Comparison of ENCODE assay signal across 9 cellular contexts in the genomic region with DNA sequence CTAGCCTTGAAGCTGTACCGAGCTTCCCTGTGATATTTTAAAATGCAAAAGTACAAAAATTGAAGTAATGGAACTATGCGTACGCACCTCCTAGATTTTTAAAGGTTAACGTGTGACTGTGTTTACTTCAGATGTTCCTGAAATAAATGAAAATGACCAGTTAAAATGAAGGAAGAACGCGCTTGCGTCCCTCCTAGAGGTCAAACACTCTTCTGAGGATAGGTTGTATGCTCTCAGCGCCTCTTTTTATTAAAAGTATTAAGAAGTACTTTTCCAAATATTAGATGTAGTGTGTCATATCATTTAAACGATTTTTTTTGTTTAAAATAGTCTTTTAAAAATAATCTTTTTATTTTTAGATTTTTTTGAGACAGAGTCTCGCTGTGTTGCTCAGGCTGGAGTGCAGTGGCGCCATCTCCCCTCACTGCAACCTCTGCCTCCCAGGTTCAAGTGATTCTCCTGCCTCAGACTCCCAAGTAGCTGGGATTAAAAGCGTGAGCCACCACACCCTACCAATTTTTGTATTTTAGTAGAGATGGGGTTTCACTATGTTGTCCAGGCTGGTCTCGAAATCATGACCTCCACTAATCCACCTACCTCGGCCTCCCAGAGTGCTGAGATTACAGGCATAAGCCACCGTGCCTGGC. TPM values are rescaled to one million over a fixed set of nuclear protein-coding genes. Genes with fewer than 3 reads are reported as not detected.
A peak's percentile ranks its signal among the peaks of the same experiment; 100 is the strongest.
DNase-seq lines count a peak whose midpoint lies in the region; ATAC-seq, FAIRE-seq and TF ChIP-seq lines count a peak whose summit lies in the region.
"Had no signal": no experiment of that assay in that cellular context is flagged by ENCODE, and none has a peak within 500 bp of the region (broad histone marks: within the 10 kb centered on the region; RNA-seq: fewer than 3 reads in every experiment).

No MANE protein-coding gene starts in this region.

- H3K79me2 ChIP-seq in PC-9 (ENCODE audit: low read depth) (no peaks in the 10 kb centered on the region), endothelial cell of umbilical vein (ENCODE audit: control insufficient read depth, insufficient read depth, low read length) (no peaks in the 10 kb centered on the region), osteoblast (ENCODE audit: insufficient read depth, low read length) (no peaks in the 10 kb centered on the region)

- FAIRE-seq in endothelial cell of umbilical vein (lab: Jason Lieb, UNC) = peak; percentile 37
- FAIRE-seq: endometrium had no signal

- H3K27ac Mint-ChIP-seq in activated CD4-positive, alpha-beta T cell treated with anti-CD3 and anti-CD28 coated beads for 36 hours = peak overlapping the region; percentile 95

- peak overlapping the region; percentile 95 for H3K9ac ChIP-seq in endothelial cell of umbilical vein (replicated peaks; ENCODE audit: extremely low read depth, insufficient read depth, low read length)

- peak overlapping the region; percentile 97 for H2AFZ ChIP-seq in PC-9
- H2AFZ ChIP-seq in endothelial cell of umbilical vein (ENCODE audit: low read depth, low read length) = peak overlapping the region; percentile 98
- peak overlapping the region; percentile 93 for H2AFZ ChIP-seq in osteoblast (ENCODE audit: low read length)

- TF ChIP-seq POLR2A in endothelial cell of umbilical vein (IDR thresholded peaks at IDR 0.05; ENCODE audit: low read depth, low read length) = no peak

- H3K4me2 ChIP-seq in PC-9 (peak overlapping the region; percentile 82), endothelial cell of umbilical vein (ENCODE audit: insufficient read depth, low read length) (peak overlapping the region; percentile 80), osteoblast (ENCODE audit: insufficient read depth, low read length) (peak overlapping the region; percentile 100)

- no peak for TF ChIP-seq CTCF in PC-9 (conservative IDR thresholded peaks at IDR 0.05)
- TF ChIP-seq CTCF in endothelial cell of umbilical vein (IDR thresholded peaks at IDR 0.05; ENCODE audit: extremely low read depth in 1 of 2, insufficient read depth in 1 of 2, low read depth in 1 of 2, low read length in 2 of 2) = no peak
- no peak for TF ChIP-seq CTCF in osteoblast (IDR thresholded peaks at IDR 0.05; ENCODE audit: extremely low read depth, low read depth, low read length)

- no peaks in the 10 kb centered on the region for H3K27me3 ChIP-seq in PC-9 (ENCODE audit: insufficient read depth, low read depth)
- H3K27me3 ChIP-seq in endothelial cell of umbilical vein (ENCODE audit: control insufficient read depth in 2 of 2, insufficient read depth in 2 of 2, low read length in 2 of 2) = no peaks in the 10 kb centered on the region
- no peaks in the 10 kb centered on the region for H3K27me3 ChIP-seq in osteoblast (ENCODE audit: insufficient read depth, low read length)

- H3K9me3 ChIP-seq in PC-9 (ENCODE audit: insufficient read depth, low read depth) = no peaks in the 10 kb centered on the region
- H3K9me3 ChIP-seq in endothelial cell of umbilical vein (replicated peaks; ENCODE audit: control insufficient read depth, insufficient read depth, low read length) = no peaks in the 10 kb centered on the region
- H3K9me3 ChIP-seq in osteoblast (ENCODE audit: low read depth, low read length) = no peaks in the 10 kb centered on the region

- H3K27ac ChIP-seq in PC-9 (peak overlapping the region; percentile 76; the same call in 1 of the 2 replicates), endothelial cell of umbilical vein (ENCODE audit: insufficient read depth, low read depth, low read length) (peak overlapping the region; percentile 82), osteoblast (ENCODE audit: low read depth, low read length) (peak overlapping the region; percentile 86)

- H3K4me3 ChIP-seq in PC-9 (peak overlapping the region; percentile 83), endothelial cell of umbilical vein (replicated peaks in 1 of 3; ENCODE audit: insufficient read depth in 1 of 3, low read depth in 1 of 3, low read length in 3 of 3) (peak overlapping the region; percentile 42 to 82 (median 81)), osteoblast (ENCODE audit: insufficient read depth, low read length) (peak overlapping the region; percentile 79)

- POLR2A ChIA-PET in activated CD4-positive, alpha-beta T cell treated with anti-CD3 and anti-CD28 coated beads for 36 hours (lab: Charles Lee) = interaction anchor here (0.9 to 3.3 kb wide), 8 partner anchors 17 to 52 kb away, joined by 3 to 30 read pairs (median 5); partner anchors contain the start of gene TRIM38
- POLR2A ChIA-PET in PC-9 (lab: Charles Lee; ENCODE audit: unreplicated experiment) (interaction anchor here (0.6 to 2.8 kb wide), 10 partner anchors 10 to 1274 kb away, joined by 3 to 63 read pairs (median 6); a partner anchor contains a TSS), endothelial cell of umbilical vein (lab: Charles Lee) (interaction anchor here (1.3 to 2.0 kb wide), 3 partner anchors 24 to 30 kb away, joined by 4 to 29 read pairs (median 12); partner anchors contain the start of gene TRIM38)

- H3K9me2 ChIP-seq in PC-9 (ENCODE audit: insufficient read depth) = no peaks in the 10 kb centered on the region

- TSS peak; percentile 26 for BruUV-seq in PC-9 (replicated peaks; lab: Mats Ljungman, UMichigan)
- no TSS peak for BruUV-seq in endothelial cell of umbilical vein (replicated peaks; lab: Mats Ljungman, UMichigan)

- peaks cover 10% of the 10 kb centered on the region; the same call in 1 of the 2 replicates for H3K4me1 ChIP-seq in PC-9 (replicated peaks; ENCODE audit: insufficient read depth)
- peaks cover 13% of the 10 kb centered on the region for H3K4me1 ChIP-seq in endothelial cell of umbilical vein (ENCODE audit: control insufficient read depth, extremely low read depth, insufficient read depth, low read length)
- H3K4me1 ChIP-seq in osteoblast (ENCODE audit: insufficient read depth, low read length) = peaks cover 3% of the 10 kb centered on the region

- H3K27me3 Mint-ChIP-seq in activated CD4-positive, alpha-beta T cell treated with anti-CD3 and anti-CD28 coated beads for 36 hours = no peaks in the 10 kb centered on the region

- H3K9me1 ChIP-seq in endothelial cell of umbilical vein (replicated peaks; ENCODE audit: control insufficient read depth, extremely low read depth, insufficient read depth, low read length) = no peaks in the 10 kb centered on the region

- ATAC-seq in activated CD4-positive, alpha-beta T cell treated with anti-CD3 and anti-CD28 coated beads for 36 hours = no peak
- no peak for ATAC-seq in HG02981 (IDR thresholded peaks at IDR 0.05; ENCODE audit: unreplicated experiment)

- no peaks in the 10 kb centered on the region for H3K9me3 Mint-ChIP-seq in activated CD4-positive, alpha-beta T cell treated with anti-CD3 and anti-CD28 coated beads for 36 hours (ENCODE audit: low read depth)

- dilution Hi-C loops in endothelial cell of umbilical vein (cut with MboI; ENCODE audit: extremely low pct_ligation_motif_present, low sequenced_read_pairs) = no loop called here

- no peaks in the 10 kb centered on the region for H3K36me3 ChIP-seq in PC-9 (ENCODE audit: low read depth)
- H3K36me3 ChIP-seq in endothelial cell of umbilical vein (ENCODE audit: control insufficient read depth in 2 of 2, extremely low read depth in 1 of 2, insufficient read depth in 2 of 2, low read length in 2 of 2) = peaks cover 0 to under 1% of the 10 kb centered on the region in 2 experiments
- peaks cover under 1% of the 10 kb centered on the region for H3K36me3 ChIP-seq in osteoblast (ENCODE audit: insufficient read depth, low read length)

- intact Hi-C loops in activated CD4-positive, alpha-beta T cell treated with anti-CD3 and anti-CD28 coated beads for 36 hours (cut with DNase I, micrococcal nuclease) = loop anchor here (2.0 to 10.0 kb wide), 3 partner anchors 62 to 718 kb away; partner anchors contain the start of gene CARMIL1 (in 1 of the 2)
- intact Hi-C loops in PC-9 (cut with micrococcal nuclease; ENCODE audit: unreplicated experiment) (loop anchor here (2.0 kb wide), 2 partner anchors 28 to 62 kb away; a partner anchor contains a TSS), endothelial cell of umbilical vein (cut with micrococcal nuclease) (loop anchor here (2.0 to 10.0 kb wide), 3 partner anchors 101 to 1268 kb away; no protein-coding TSS in a partner anchor)

- H3K4me3 Mint-ChIP-seq in activated CD4-positive, alpha-beta T cell treated with anti-CD3 and anti-CD28 coated beads for 36 hours = peak overlapping the region; percentile 82

- peaks cover 21% of the 10 kb centered on the region for H3F3A ChIP-seq in PC-9 (ENCODE audit: insufficient read depth, low read depth)

- DNase-seq in activated CD4-positive, alpha-beta T cell treated with anti-CD3 and anti-CD28 coated beads for 36 hours = peak; percentile 12
- no peak for DNase-seq in activated CD4-positive, alpha-beta T cell treated with anti-CD3 and anti-CD28 coated beads, Interleukin-2, amount 50 U/mL, for 4 hours
- DNase-seq in PC-9 (no peak), endothelial cell of umbilical vein (ENCODE audit: low read depth, low spot score) (no peak), osteoblast (ENCODE audit: insufficient read length, low spot score, missing footprints) (no peak), NOMO-1 treated with DMSO at 0.1 percent for 48 hours (lab: John Stamatoyannopoulos, UW; ENCODE audit: unreplicated experiment) (no peak), KG1 (lab: John Stamatoyannopoulos, UW) (no peak)

- peaks cover 27% of the 10 kb centered on the region for H3K4me1 Mint-ChIP-seq in activated CD4-positive, alpha-beta T cell treated with anti-CD3 and anti-CD28 coated beads for 36 hours

- peaks cover 5% of the 10 kb centered on the region for H3K36me3 Mint-ChIP-seq in activated CD4-positive, alpha-beta T cell treated with anti-CD3 and anti-CD28 coated beads for 36 hours (ENCODE audit: low read depth)

- CTCF ChIA-PET in activated CD4-positive, alpha-beta T cell treated with anti-CD3 and anti-CD28 coated beads for 36 hours (lab: Charles Lee) = interaction anchor here (0.5 to 4.2 kb wide), 29 partner anchors 10 to 1769 kb away, joined by 3 to 48 read pairs (median 5); partner anchors contain the start of gene TRIM38
- CTCF ChIA-PET in PC-9 (lab: Charles Lee) (interaction anchor here (0.8 to 1.8 kb wide), 9 partner anchors 10 to 33 kb away, joined by 3 to 7 read pairs (median 3); partner anchors contain the start of gene TRIM38), endothelial cell of umbilical vein (lab: Charles Lee) (interaction anchor here (0.7 to 3.6 kb wide), 28 partner anchors 8 to 1802 kb away, joined by 3 to 31 read pairs (median 5); partner anchors contain the start of gene TRIM38)

- H4K20me1 ChIP-seq in PC-9 (ENCODE audit: insufficient read depth) (no peaks in the 10 kb centered on the region), endothelial cell of umbilical vein (replicated peaks; ENCODE audit: control insufficient read depth, extremely low read depth, insufficient read depth, low read length) (no peaks in the 10 kb centered on the region), osteoblast (ENCODE audit: insufficient read depth, low read length) (no peaks in the 10 kb centered on the region)

RNA-seq across cellular contexts. Expression of gene TRIM38, which starts 30.6 kb away (rescaled TPM):
- 10 to 100 TPM; 24.9 TPM for total RNA-seq in activated CD4-positive, alpha-beta T cell treated with anti-CD3 and anti-CD28 coated beads for 36 hours
- total RNA-seq in PC-9 (2021) = 23.6 and 31.3 TPM in 2 replicates
- total RNA-seq in endothelial cell of umbilical vein = 13.2 and 13.7 TPM in 2 replicates
- polyA plus RNA-seq in endothelial cell of umbilical vein = 4.6 and 5.1 TPM in 2 replicates
- 4.9 and 5.2 TPM in 2 replicates for polyA plus RNA-seq in endothelial cell of umbilical vein (2011; cell fraction: cytosol; rRNA removed)
- polyA plus RNA-seq in endothelial cell of umbilical vein (2011; cell fraction: nucleus; rRNA removed) = 19.5 and 22.4 TPM in 2 replicates
- 5.8 and 8.5 TPM in 2 replicates for polyA plus RNA-seq in endothelial cell of umbilical vein (2012)
- polyA minus RNA-seq in endothelial cell of umbilical vein = 10.4 and 11.6 TPM in 2 replicates
- polyA minus RNA-seq in endothelial cell of umbilical vein (2011; cell fraction: cytosol; rRNA and poly(A)+ RNA removed) = 3.1 TPM
- polyA minus RNA-seq in endothelial cell of umbilical vein (2011; cell fraction: nucleus; rRNA and poly(A)+ RNA removed) = 12.1 and 15.8 TPM in 2 replicates
- total RNA-seq in osteoblast = 13.0 and 13.3 TPM in 2 replicates
